In the genomic region with DNA sequence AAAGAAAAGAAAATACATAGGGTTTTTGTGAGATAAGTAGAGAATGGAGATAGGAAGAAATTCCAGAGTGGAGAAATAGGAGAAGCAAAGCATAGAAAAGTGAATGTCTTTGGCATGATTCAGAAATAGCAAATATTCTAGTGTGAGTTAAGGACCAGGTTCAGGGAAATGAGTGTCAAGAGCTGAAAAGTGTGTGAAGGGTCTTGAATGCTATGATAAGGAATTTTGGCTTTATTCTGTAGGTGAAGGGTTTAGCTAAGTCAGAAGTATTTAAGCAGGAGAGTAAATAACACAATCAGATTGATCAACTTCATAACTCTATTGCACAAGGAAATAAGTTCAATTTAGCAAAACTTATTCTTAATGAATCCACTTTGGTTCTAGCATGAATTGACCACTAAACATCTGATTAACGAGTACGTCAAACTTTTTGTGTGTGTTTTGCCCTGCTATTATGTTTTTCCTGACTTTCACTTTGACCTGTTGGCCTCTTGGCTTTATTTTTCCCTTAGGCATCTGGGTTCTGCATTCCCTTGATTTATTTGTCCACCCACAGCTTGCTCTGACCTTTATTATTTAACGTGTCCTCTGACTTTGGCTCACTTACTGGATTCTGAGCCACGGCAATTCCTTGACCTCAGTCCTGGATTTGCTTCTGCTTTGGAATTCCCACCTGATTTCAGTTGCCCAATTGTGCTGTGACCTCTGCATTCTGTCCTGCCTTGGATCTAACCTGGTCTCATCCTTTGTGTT, we compare ENCODE assay signal across 14 cellular contexts. TPM values are rescaled to one million over a fixed set of nuclear protein-coding genes. Genes with fewer than 3 reads are reported as not detected.
A peak's percentile ranks its signal among the peaks of the same experiment; 100 is the strongest.
DNase-seq lines count a peak whose midpoint lies in the region; ATAC-seq and TF ChIP-seq lines count a peak whose summit lies in the region.
"Had no signal": no experiment of that assay in that cellular context is flagged by ENCODE, and none has a peak within 500 bp of the region (broad histone marks: within the 10 kb centered on the region; RNA-seq: fewer than 3 reads in every experiment).

No MANE protein-coding gene starts in this region.

- no peak overlapping the region for H4K91ac ChIP-seq in neuronal stem cell (ENCODE audit: low read depth, low read length, poor library complexity)

- peaks cover 87% of the 10 kb centered on the region for H3K27me3 ChIP-seq in Loucy (ENCODE audit: insufficient read depth, low read length, poor library complexity, severe bottlenecking)
- peaks cover 21% of the 10 kb centered on the region for H3K27me3 ChIP-seq in endodermal cell (ENCODE audit: control insufficient read depth, insufficient read depth, low read length, poor library complexity, severe bottlenecking)
- peaks cover 0 to 2% (median 0%) of the 10 kb centered on the region in 3 experiments for H3K27me3 ChIP-seq in neuronal stem cell (ENCODE audit: control insufficient read depth in 3 of 3, insufficient read depth in 3 of 3, low read depth in 1 of 3, low read length in 3 of 3)
- H3K27me3 ChIP-seq in upper lobe of right lung = no peaks in the 10 kb centered on the region
- H3K27me3 ChIP-seq: colonic mucosa had no signal

- H3K36me3 ChIP-seq in Loucy (ENCODE audit: insufficient read depth, low read length) (no peaks in the 10 kb centered on the region), endodermal cell (ENCODE audit: control insufficient read depth, insufficient read depth, low read length) (no peaks in the 10 kb centered on the region), neuronal stem cell (replicated peaks in 1 of 2; ENCODE audit: control insufficient read depth in 2 of 2, insufficient read depth in 2 of 2, low read length in 2 of 2) (no peaks in the 10 kb centered on the region), upper lobe of right lung (no peaks in the 10 kb centered on the region)
- H3K36me3 ChIP-seq: colonic mucosa, heart right ventricle had no signal

- ATAC-seq in upper lobe of right lung = no peak
- ATAC-seq in GM21367 (IDR thresholded peaks at IDR 0.05; ENCODE audit: unreplicated experiment) = no peak

- no peaks in the 10 kb centered on the region for H3K36me3 Mint-ChIP-seq in endodermal cell (ENCODE audit: low read depth)

- no peak overlapping the region for H3K14ac ChIP-seq in neuronal stem cell (ENCODE audit: low read length)

- no peaks in the 10 kb centered on the region for H4K20me1 ChIP-seq in Loucy (ENCODE audit: insufficient read depth, low read length, poor library complexity, severe bottlenecking)

- H3K4ac ChIP-seq in neuronal stem cell (ENCODE audit: low read length) = no peak overlapping the region

- no peak overlapping the region for H3K23ac ChIP-seq in neuronal stem cell (ENCODE audit: low read depth, low read length, poor library complexity)

- H2AFZ ChIP-seq in Loucy (ENCODE audit: low read length) = peak overlapping the region; percentile 87
- H2AFZ ChIP-seq in neuronal stem cell (ENCODE audit: low read length) = peak overlapping the region; percentile 71

- no peaks in the 10 kb centered on the region for H3K79me1 ChIP-seq in neuronal stem cell (ENCODE audit: low read depth, low read length)

- no peak overlapping the region for H3K27ac ChIP-seq in endodermal cell (ENCODE audit: low read depth, low read length)
- H3K27ac ChIP-seq in neuronal stem cell (replicated peaks; ENCODE audit: low read length) = no peak overlapping the region
- H3K27ac ChIP-seq in upper lobe of right lung = peak overlapping the region; percentile 32
- H3K27ac ChIP-seq: colonic mucosa had no signal

- H3K4me1 Mint-ChIP-seq in endodermal cell = peaks cover 15% of the 10 kb centered on the region
- H3K4me1 Mint-ChIP-seq: WTC11 had no signal

- no peaks in the 10 kb centered on the region for H3K9me3 Mint-ChIP-seq in endodermal cell

- H3K4me1 ChIP-seq in Loucy (ENCODE audit: insufficient read depth, low read length, poor library complexity, severe bottlenecking) = no peaks in the 10 kb centered on the region
- peaks cover 2% of the 10 kb centered on the region for H3K4me1 ChIP-seq in endodermal cell (ENCODE audit: control insufficient read depth, insufficient read depth, low read length)
- H3K4me1 ChIP-seq in neuronal stem cell (ENCODE audit: control insufficient read depth in 2 of 2, insufficient read depth in 1 of 2, low read depth in 1 of 2, low read length in 2 of 2) = peaks cover 7 to 11% of the 10 kb centered on the region in 2 donors
- H3K4me1 ChIP-seq in upper lobe of right lung = no peaks in the 10 kb centered on the region
- H3K4me1 ChIP-seq: colonic mucosa had no signal

- H2BK15ac ChIP-seq in neuronal stem cell (ENCODE audit: low read length) = no peak overlapping the region

- H3K27ac Mint-ChIP-seq in endodermal cell = no peak overlapping the region
- H3K27ac Mint-ChIP-seq: WTC11 had no signal

- peaks cover 56% of the 10 kb centered on the region for H3K27me3 Mint-ChIP-seq in endodermal cell (ENCODE audit: insufficient read depth)

- no peak overlapping the region for H3K18ac ChIP-seq in neuronal stem cell (ENCODE audit: low read length)

- H3K4me2 ChIP-seq in Loucy (ENCODE audit: low read depth, low read length, poor library complexity, severe bottlenecking) (peak overlapping the region; percentile 36), neuronal stem cell (ENCODE audit: insufficient read depth, low read length, poor library complexity, severe bottlenecking) (no peak overlapping the region)

- no peaks in the 10 kb centered on the region for H3K79me2 ChIP-seq in Loucy (ENCODE audit: insufficient read depth, low read length)

- H3K4me3 ChIP-seq in Loucy (ENCODE audit: low read length, poor library complexity, severe bottlenecking) (peak overlapping the region; percentile 48), endodermal cell (ENCODE audit: low read length) (peak overlapping the region; percentile 74), neuronal stem cell (ENCODE audit: low read length in 2 of 2) (no peak overlapping the region), upper lobe of right lung (peak overlapping the region; percentile 0)
- H3K4me3 ChIP-seq: colonic mucosa, heart right ventricle had no signal

- H3K9me3 ChIP-seq in Loucy (ENCODE audit: insufficient read depth, low read depth, low read length) = no peaks in the 10 kb centered on the region
- H3K9me3 ChIP-seq in endodermal cell (ENCODE audit: control insufficient read depth, low read length) = peaks cover 11% of the 10 kb centered on the region
- H3K9me3 ChIP-seq in neuronal stem cell (replicated peaks in 1 of 2; ENCODE audit: control insufficient read depth in 2 of 2, insufficient read depth in 1 of 2, low read depth in 1 of 2, low read length in 2 of 2) = peaks cover 0 to 2% of the 10 kb centered on the region in 2 donors
- H3K9me3 ChIP-seq in upper lobe of right lung = no peaks in the 10 kb centered on the region
- H3K9me3 ChIP-seq: colonic mucosa, heart right ventricle had no signal

- H2BK12ac ChIP-seq in neuronal stem cell (ENCODE audit: low read length) = no peak overlapping the region

- H3K9ac ChIP-seq in Loucy (ENCODE audit: low read depth, low read length, poor library complexity, severe bottlenecking) = no peak overlapping the region
- H3K9ac ChIP-seq in endodermal cell (ENCODE audit: extremely low read depth, low read length, poor library complexity, severe bottlenecking) = no peak overlapping the region
- no peak overlapping the region for H3K9ac ChIP-seq in neuronal stem cell (ENCODE audit: low read depth, low read length, poor library complexity)

- H3K4me3 Mint-ChIP-seq in endodermal cell = no peak overlapping the region
- H3K4me3 Mint-ChIP-seq: WTC11 had no signal

- H3F3A ChIP-seq in Loucy (ENCODE audit: low read depth) = no peaks in the 10 kb centered on the region

- TF ChIP-seq CTCF in Loucy (conservative IDR thresholded peaks at IDR 0.05; ENCODE audit: low read length) (no peak), endodermal cell (conservative IDR thresholded peaks at IDR 0.05) (no peak), upper lobe of right lung (IDR thresholded peaks at IDR 0.05) (no peak)

- no peak overlapping the region for H2BK120ac ChIP-seq in neuronal stem cell (ENCODE audit: low read depth, low read length)

- H4K8ac ChIP-seq in neuronal stem cell (ENCODE audit: low read depth, low read length) = no peak overlapping the region

- H2AK5ac ChIP-seq in neuronal stem cell (ENCODE audit: low read depth, low read length) = no peak overlapping the region

- intact Hi-C loops in upper lobe of right lung (cut with DNase I) = no loop called here

- H2BK5ac ChIP-seq in neuronal stem cell (ENCODE audit: low read length) = no peak overlapping the region

- DNase-seq in endodermal cell = no peak
- DNase-seq in neuronal stem cell (ENCODE audit: low spot score) = no peak
- no peak for DNase-seq in upper lobe of right lung
- no peak for DNase-seq in iPS-NIHi11 (ENCODE audit: low spot score)
- no peak for DNase-seq in medulla oblongata (ENCODE audit: extremely low spot score)
- DNase-seq: NCI-H2029 treated with DMSO at 0.1 percent for 48 hours, NCI-H510A treated with DMSO at 0.1 percent for 48 hours had no signal

- WGBS in endodermal cell (ENCODE audit: insufficient coverage in 1 of 2, insufficient read length in 1 of 2), 2 experiments = 85 to 95% methylated on average over 4 of the region's 4 CpGs
- no CpG with 5 or more reads among the region's 4 CpGs for WGBS in neuronal stem cell (ENCODE audit: extremely low coverage in 2 of 2, insufficient read length in 2 of 2, insufficient replicate concordance in 1 of 2), 2 donors

- no peaks in the 10 kb centered on the region for H3K9me2 ChIP-seq in Loucy (replicated peaks; ENCODE audit: low read depth, low read length)

RNA-seq across cellular contexts. Expression of gene TMEM218, which starts 11.9 kb away (rescaled TPM):
- 10 to 100 TPM; 17.9 to 18.2 TPM for total RNA-seq in endodermal cell
- polyA plus RNA-seq in endodermal cell (2013, experiment 1 of 2) = 44.2 TPM
- polyA plus RNA-seq in endodermal cell (2013, experiment 2 of 2) = 36.0 TPM
- polyA plus RNA-seq in neuronal stem cell (2013, experiment 1 of 2) = 25.3 TPM
- 23.3 TPM for polyA plus RNA-seq in neuronal stem cell (2013, experiment 2 of 2)
- 19.0 TPM for total RNA-seq in upper lobe of right lung

RNA-seq across cellular contexts. Expression of gene PKNOX2, which starts 41.2 kb away (rescaled TPM):
- 1 to 10 TPM; 4.0 to 6.9 TPM for total RNA-seq in endodermal cell
- polyA plus RNA-seq in endodermal cell (2013, experiment 1 of 2) = 24.8 TPM
- polyA plus RNA-seq in endodermal cell (2013, experiment 2 of 2) = 26.0 TPM
- polyA plus RNA-seq in neuronal stem cell (2013, experiment 1 of 2) = 20.5 TPM
- polyA plus RNA-seq in neuronal stem cell (2013, experiment 2 of 2) = 20.4 TPM
- total RNA-seq in upper lobe of right lung = 17.8 TPM
- total RNA-seq: epithelial cell of proximal tubule, pulmonary artery endothelial cell had no signal

Comparison
In these comparisons a context has a peak if more than half of its experiments do, and no peak if none do; other contexts are left out.
1. H3K4me3 ChIP-seq: peak in Loucy (single experiment), endodermal cell (single experiment) and upper lobe of right lung (single experiment); none in neuronal stem cell (0 of 2).